8 cellular contexts compared by ENCODE assay signal in genomic region chr5:132386644-132387286, GRCh38. TPM values are rescaled to one million over a fixed set of nuclear protein-coding genes. Genes with fewer than 3 reads are reported as not detected.
DNase-seq lines count a peak whose midpoint lies in the region; ATAC-seq and TF ChIP-seq lines count a peak whose summit lies in the region.

No MANE protein-coding gene starts in this region.

- H3K9me3 Mint-ChIP-seq in CD8-positive, alpha-beta memory T cell = no peaks in the 10 kb centered on the region

- H3K27me3 Mint-ChIP-seq in CD8-positive, alpha-beta memory T cell = no peaks in the 10 kb centered on the region

- H3K27me3 ChIP-seq in CD8-positive, alpha-beta memory T cell (ENCODE audit: insufficient read depth, low read length, poor library complexity, severe bottlenecking) = no peaks in the 10 kb centered on the region
- H3K27me3 ChIP-seq in foreskin keratinocyte = no peaks in the 10 kb centered on the region
- no peaks in the 10 kb centered on the region for H3K27me3 ChIP-seq in osteoblast (ENCODE audit: insufficient read depth, low read length)
- H3K27me3 ChIP-seq in thyroid gland = no peaks in the 10 kb centered on the region

- DNase-seq in CD8-positive, alpha-beta memory T cell = peak; percentile 60 to 86 (median 72)
- DNase-seq in SIG-M5 (lab: John Stamatoyannopoulos, UW) = peak; percentile 31
- peak; percentile 67 for DNase-seq in activated effector memory CD4-positive, alpha-beta T cell treated with Interleukin-2 at 50 U/mL for 16 hours
- peak in 1 of 2 donors; percentile 51 for DNase-seq in foreskin keratinocyte
- DNase-seq in osteoblast (ENCODE audit: insufficient read length, low spot score, missing footprints) = peak; percentile 89
- DNase-seq in thyroid gland = peak; percentile 66 to 67

- H3K27ac ChIP-seq in CD8-positive, alpha-beta memory T cell (ENCODE audit: low read depth, low read length) = no peak overlapping the region
- H3K27ac ChIP-seq in foreskin keratinocyte (no peak overlapping the region), osteoblast (ENCODE audit: low read depth, low read length) (peak overlapping the region; percentile 96), thyroid gland (peak overlapping the region; percentile 89 to 93 (median 92))

- WGBS in thyroid gland, 2 donors = 36 to 46% methylated on average over 9 to 10 of the region's 10 CpGs

- H3K36me3 Mint-ChIP-seq in CD8-positive, alpha-beta memory T cell = peaks cover 0 to 2% (median 1%) of the 10 kb centered on the region in 3 donors

- H2AFZ ChIP-seq in osteoblast (ENCODE audit: low read length) = no peak overlapping the region

- no peaks in the 10 kb centered on the region for H3K36me3 ChIP-seq in CD8-positive, alpha-beta memory T cell (ENCODE audit: insufficient read depth, low read length)
- H3K36me3 ChIP-seq in osteoblast (ENCODE audit: insufficient read depth, low read length) (no peaks in the 10 kb centered on the region), thyroid gland (peaks cover 6 to 8% of the 10 kb centered on the region in 2 donors)

- CTCF ChIA-PET in CD8-positive, alpha-beta memory T cell (lab: Charles Lee) = interaction anchor here (0.7 to 15.9 kb wide), 38 partner anchors 9 to 479 kb away, joined by 3 to 299 read pairs (median 4); partner anchors contain the start of genes GDF9, IRF1, SLC22A5 and UQCRQ

- H3K4me2 ChIP-seq in osteoblast (ENCODE audit: insufficient read depth, low read length) = peak overlapping the region; percentile 34

- H3K4me1 ChIP-seq in CD8-positive, alpha-beta memory T cell (ENCODE audit: insufficient read depth, low read length) = peaks cover 19% of the 10 kb centered on the region
- H3K4me1 ChIP-seq in foreskin keratinocyte (peaks cover 33% of the 10 kb centered on the region), osteoblast (ENCODE audit: insufficient read depth, low read length) (peaks cover 47% of the 10 kb centered on the region), thyroid gland (peaks cover 24 to 59% of the 10 kb centered on the region in 2 donors)

- no peak overlapping the region for H3K4me3 ChIP-seq in CD8-positive, alpha-beta memory T cell (ENCODE audit: low read length)
- H3K4me3 ChIP-seq in osteoblast (ENCODE audit: insufficient read depth, low read length) (no peak overlapping the region), thyroid gland (replicated peaks in 1 of 3) (no peak overlapping the region)

- POLR2A ChIA-PET in CD8-positive, alpha-beta memory T cell (lab: Charles Lee) = interaction anchor here (0.5 to 1.4 kb wide), 7 partner anchors 23 to 283 kb away, joined by 3 to 7 read pairs (median 4); partner anchors contain the start of gene IRF1

- no peak for TF ChIP-seq POLR2A in thyroid gland (IDR thresholded peaks at IDR 0.05)

- TF ChIP-seq CTCF in foreskin keratinocyte (conservative IDR thresholded peaks at IDR 0.05) (peak; percentile 92), osteoblast (IDR thresholded peaks at IDR 0.05; ENCODE audit: extremely low read depth, low read depth, low read length) (peak; percentile 86), thyroid gland (IDR thresholded peaks at IDR 0.05) (peak; percentile 45 to 83 (median 80))

- intact Hi-C loops in thyroid gland (cut with DNase I) = loop anchor here (2.0 to 10.0 kb wide), 2 partner anchors 112 to 438 kb away; no protein-coding TSS in a partner anchor

- peak; percentile 80 for ATAC-seq in GM19372 (IDR thresholded peaks at IDR 0.05; ENCODE audit: low read depth, unreplicated experiment)
- ATAC-seq in HG03460 (IDR thresholded peaks at IDR 0.05; ENCODE audit: unreplicated experiment) = peak; percentile 75
- ATAC-seq in foreskin keratinocyte = peak; percentile 19

- peak overlapping the region in 1 of 7 donors; percentile 56 for H3K4me3 Mint-ChIP-seq in CD8-positive, alpha-beta memory T cell

- peak overlapping the region in 6 of 8 donors; percentile 7 to 85 (median 53) for H3K27ac Mint-ChIP-seq in CD8-positive, alpha-beta memory T cell

- no peaks in the 10 kb centered on the region for H3K79me2 ChIP-seq in osteoblast (ENCODE audit: insufficient read depth, low read length)

- H3K4me1 Mint-ChIP-seq in CD8-positive, alpha-beta memory T cell = peaks cover 20 to 37% (median 23%) of the 10 kb centered on the region in 3 donors

- H3K9me3 ChIP-seq in CD8-positive, alpha-beta memory T cell (ENCODE audit: low read length) = no peaks in the 10 kb centered on the region
- H3K9me3 ChIP-seq in osteoblast (ENCODE audit: low read depth, low read length) = no peaks in the 10 kb centered on the region
- no peaks in the 10 kb centered on the region for H3K9me3 ChIP-seq in thyroid gland

- no peaks in the 10 kb centered on the region for H4K20me1 ChIP-seq in osteoblast (ENCODE audit: insufficient read depth, low read length)

RNA-seq across cellular contexts. Expression of gene SLC22A5, which starts 17.3 kb away (rescaled TPM):
- total RNA-seq in CD8-positive, alpha-beta memory T cell = 1 to 10 TPM; 5.2 to 5.9 TPM
- polyA plus RNA-seq in CD8-positive, alpha-beta memory T cell = 2.5 TPM
- 11.7 and 14.7 TPM in 2 replicates for total RNA-seq in foreskin keratinocyte
- polyA plus RNA-seq in foreskin keratinocyte = 5.6 and 7.1 TPM in 2 replicates
- total RNA-seq in osteoblast = 3.8 and 5.4 TPM in 2 replicates
- 10 to 100 TPM; 18.1 to 28.3 (median 24.2) TPM for total RNA-seq in thyroid gland

Comparison
In these comparisons a context has a peak if more than half of its experiments do, and no peak if none do; other contexts are left out.
1. H3K27ac ChIP-seq: peak in osteoblast (single experiment) and thyroid gland (3 of 3); none in CD8-positive, alpha-beta memory T cell (single experiment) and foreskin keratinocyte (single experiment).
2. ATAC-seq: peak in every context shown above with its lines; median percentile 80 in GM19372; 75 in HG03460; 19 in foreskin keratinocyte.
3. Peak in every context shown above with its lines, with median percentiles within 50 percentile points of each other: CTCF ChIP-seq.